Comparison of ENCODE assay signal across 1 cellular context in genomic region chr6:138211048-138211581, GRCh38.
TF ChIP-seq lines count a peak whose summit lies in the region.

No MANE protein-coding gene starts in this region.

TF ChIP-seq in HepG2, 621 proteins besides CTCF, POLR2A, EP300 and RAD21 (continued from another document):
- peak; percentile 61 for TF ChIP-seq STAG1 (CRISPR knock-in tag; IDR thresholded peaks at IDR 0.05)
